14 cellular contexts compared by ENCODE assay signal in the genomic region with DNA sequence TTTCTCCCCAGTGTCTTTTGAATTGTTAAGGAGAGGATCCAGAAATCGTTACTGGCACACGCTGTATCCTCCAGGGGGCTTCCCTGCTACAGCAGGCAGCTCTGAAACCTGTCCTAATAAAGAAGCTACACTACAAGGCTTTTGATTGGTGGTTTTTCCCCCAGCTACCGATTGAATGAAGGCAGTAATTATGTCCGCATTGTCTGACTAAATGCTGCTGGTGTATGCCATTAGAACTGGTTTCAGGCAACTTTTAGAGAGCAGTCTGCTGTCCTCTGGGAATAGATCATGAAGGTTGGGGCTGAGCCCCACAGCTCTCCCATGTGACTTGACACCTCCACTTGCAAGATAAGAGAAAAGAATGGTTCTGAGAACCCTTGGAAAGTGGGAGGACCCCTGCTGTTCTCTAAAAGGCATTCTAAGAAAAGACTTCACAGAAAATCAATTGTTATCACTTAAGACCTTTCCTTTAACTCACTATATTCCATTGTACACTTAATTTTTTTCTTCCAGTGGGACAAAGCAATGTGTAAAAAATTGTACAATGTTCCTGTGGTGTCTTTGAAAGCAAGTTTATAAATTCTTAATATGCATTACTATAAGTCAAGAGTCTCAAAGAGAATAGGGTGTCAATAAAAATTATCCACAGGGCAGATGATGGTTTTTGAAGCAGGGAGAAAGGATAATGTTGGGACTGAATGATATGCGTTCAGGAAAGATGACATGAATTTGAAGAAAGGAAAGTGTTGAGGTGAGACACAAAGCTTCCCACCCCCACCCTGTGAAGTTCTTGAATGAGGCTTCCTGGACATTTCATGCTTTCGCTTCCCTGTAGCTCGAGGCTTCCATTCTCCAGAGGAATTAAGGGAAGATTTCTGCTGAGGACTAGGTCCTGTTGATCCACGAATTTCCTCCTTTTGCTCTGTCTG. TPM values are rescaled to one million over a fixed set of nuclear protein-coding genes. Genes with fewer than 3 reads are reported as not detected.
DNase-seq lines count a peak whose midpoint lies in the region; ATAC-seq and TF ChIP-seq lines count a peak whose summit lies in the region.
"Had no signal": no experiment of that assay in that cellular context is flagged by ENCODE, and none has a peak within 500 bp of the region (broad histone marks: within the 10 kb centered on the region; RNA-seq: fewer than 3 reads in every experiment).

No MANE protein-coding gene starts in this region.

- peak; percentile 38 for DNase-seq in HEK293T (ENCODE audit: extremely low spot score)
- peak; percentile 4 for DNase-seq in NCI-H1417 treated with DMSO at 0.1 percent for 48 hours (lab: John Stamatoyannopoulos, UW)
- DNase-seq in WTC11 (ENCODE audit: low spot score): peak; percentile 20
- peak; percentile 97 for DNase-seq in mesendoderm
- no peak for DNase-seq in DMS153 treated with DMSO at 0.1 percent for 48 hours (lab: John Stamatoyannopoulos, UW; ENCODE audit: unreplicated experiment)
- no peak for DNase-seq in globus pallidus (ENCODE audit: low spot score)
- DNase-seq in islet precursor cell: no peak
- DNase-seq: activated CD4-positive, alpha-beta T cell treated with anti-CD3 and anti-CD28 coated beads, Interleukin-2, amount 50 U/mL, for 1 hour; activated naive CD4-positive, alpha-beta T cell treated with anti-CD3 and anti-CD28 coated beads, Interleukin-2, amount 10 ng/mL, durations not matched to agents 7 days and 5 days; NCI-H1694 treated with DMSO at 0.1 percent for 48 hours had no signal

- H3K36me3 ChIP-seq in mesendoderm (ENCODE audit: control insufficient read depth, insufficient read depth, low read length): no peaks in the 10 kb centered on the region

- no peak overlapping the region for H3K4ac ChIP-seq in mesendoderm (ENCODE audit: low read depth, low read length)

- H3K4me2 ChIP-seq in mesendoderm (ENCODE audit: low read length): no peak overlapping the region

- peaks cover 25% of the 10 kb centered on the region for H3K9me3 Mint-ChIP-seq in WTC11
- H3K9me3 Mint-ChIP-seq: activated naive CD4-positive, alpha-beta T cell treated with anti-CD3 and anti-CD28 coated beads, Interleukin-2, amount 10 ng/mL, durations not matched to agents 7 days and 5 days had no signal

- no peak for TF ChIP-seq CTCF in WTC11 (IDR thresholded peaks at IDR 0.05)

- peaks cover 10% of the 10 kb centered on the region for H3K4me1 ChIP-seq in mesendoderm (ENCODE audit: control insufficient read depth, low read depth, low read length)

- H3K27me3 Mint-ChIP-seq in WTC11 (ENCODE audit: low read depth): no peaks in the 10 kb centered on the region
- H3K27me3 Mint-ChIP-seq: dendritic cell treated with granulocyte-macrophage colony-stimulating factor and Interleukin-4, amounts not matched to agents 40 ng/mL and 50 ng/mL, for 4 days had no signal

- no peaks in the 10 kb centered on the region for H3K79me1 ChIP-seq in mesendoderm (ENCODE audit: low read length)

- no peaks in the 10 kb centered on the region for H3K27me3 ChIP-seq in mesendoderm (ENCODE audit: insufficient read depth, low read length, poor library complexity)

- WGBS in mesendoderm (ENCODE audit: extremely low coverage, insufficient coverage, low lambda C conversion rate): no CpG with 5 or more reads among the region's 8 CpGs

- CTCF ChIA-PET in HEK293T (lab: Yijun Ruan, JAX) (no interaction called here), WTC11 (lab: Charles Lee) (interaction anchor here (0.6 to 1.7 kb wide), 11 partner anchors 12 to 270 kb away, joined by 3 to 13 read pairs (median 4); partner anchors contain the start of gene PLCL2)

- no peak overlapping the region for H3K56ac ChIP-seq in mesendoderm (ENCODE audit: low read length)

- peak overlapping the region; percentile 41 for H2BK5ac ChIP-seq in mesendoderm (ENCODE audit: low read length)

- H3K79me2 ChIP-seq in mesendoderm (ENCODE audit: control insufficient read depth, insufficient read depth, low read length): no peaks in the 10 kb centered on the region

- peak overlapping the region; percentile 55 for H3K27ac ChIP-seq in mesendoderm (ENCODE audit: low read depth, low read length)
- H3K27ac ChIP-seq: SK-N-MC had no signal

- H3K4me3 Mint-ChIP-seq in WTC11: no peak overlapping the region
- H3K4me3 Mint-ChIP-seq: activated naive CD4-positive, alpha-beta T cell treated with anti-CD3 and anti-CD28 coated beads, Interleukin-2, amount 10 ng/mL, durations not matched to agents 7 days and 5 days; dendritic cell treated with granulocyte-macrophage colony-stimulating factor and Interleukin-4, amounts not matched to agents 40 ng/mL and 50 ng/mL, for 4 days had no signal

- no peak overlapping the region for H4K8ac ChIP-seq in mesendoderm (ENCODE audit: low read depth, low read length)

- peak overlapping the region; percentile 82 for H3K27ac Mint-ChIP-seq in WTC11
- H3K27ac Mint-ChIP-seq: activated naive CD4-positive, alpha-beta T cell treated with anti-CD3 and anti-CD28 coated beads, Interleukin-2, amount 10 ng/mL, durations not matched to agents 7 days and 5 days; dendritic cell treated with granulocyte-macrophage colony-stimulating factor and Interleukin-4, amounts not matched to agents 40 ng/mL and 50 ng/mL, for 4 days had no signal

- H3K4me1 Mint-ChIP-seq in WTC11: peaks cover 80% of the 10 kb centered on the region
- H3K4me1 Mint-ChIP-seq: activated naive CD4-positive, alpha-beta T cell treated with anti-CD3 and anti-CD28 coated beads, Interleukin-2, amount 10 ng/mL, durations not matched to agents 7 days and 5 days had no signal

- no peak overlapping the region for H3K23ac ChIP-seq in mesendoderm (ENCODE audit: low read length)

- no peak overlapping the region for H3K4me3 ChIP-seq in mesendoderm (ENCODE audit: low read length)
- H3K4me3 ChIP-seq: SK-N-MC had no signal

- H4K5ac ChIP-seq in mesendoderm (ENCODE audit: low read length): peak overlapping the region; percentile 21

- H2BK120ac ChIP-seq in mesendoderm (ENCODE audit: low read depth, low read length): no peak overlapping the region

- no peak overlapping the region for H2AK5ac ChIP-seq in mesendoderm (ENCODE audit: low read length)

- H3K18ac ChIP-seq in mesendoderm (ENCODE audit: low read length): peak overlapping the region; percentile 75

- peaks cover 33% of the 10 kb centered on the region for H3K36me3 Mint-ChIP-seq in WTC11
- H3K36me3 Mint-ChIP-seq: activated naive CD4-positive, alpha-beta T cell treated with anti-CD3 and anti-CD28 coated beads, Interleukin-2, amount 10 ng/mL, durations not matched to agents 7 days and 5 days had no signal

- no peak overlapping the region for H3K9ac ChIP-seq in mesendoderm (ENCODE audit: low read length)

- POLR2A ChIA-PET in HEK293T (lab: Yijun Ruan, JAX) (no interaction called here), WTC11 (lab: Charles Lee) (no interaction called here)

- peak; percentile 81 for ATAC-seq in WTC11

- H2BK15ac ChIP-seq in mesendoderm (replicated peaks; ENCODE audit: low read depth): no peak overlapping the region

TF ChIP-seq in HEK293T, 16 proteins besides CTCF, POLR2A, EP300 and RAD21:
- no peak for TF ChIP-seq SUZ12 (IDR thresholded peaks at IDR 0.05)
- no peak for TF ChIP-seq LEF1 (IDR thresholded peaks at IDR 0.05; ENCODE audit: borderline replicate concordance)
- TF ChIP-seq FOXK2 (IDR thresholded peaks at IDR 0.05): no peak
- no peak for TF ChIP-seq FOXA1 (IDR thresholded peaks at IDR 0.05)
- no peak for TF ChIP-seq NFRKB (IDR thresholded peaks at IDR 0.05)
- no peak for TF ChIP-seq HDGF (IDR thresholded peaks at IDR 0.05; ENCODE audit: borderline replicate concordance)
- TF ChIP-seq SP1 (IDR thresholded peaks at IDR 0.05): no peak
- TF ChIP-seq L3MBTL2 (conservative IDR thresholded peaks at IDR 0.05): no peak; the same call in 1 of the 2 replicates
- TF ChIP-seq ARNT (IDR thresholded peaks at IDR 0.05): no peak
- TF ChIP-seq, protein P1, sequence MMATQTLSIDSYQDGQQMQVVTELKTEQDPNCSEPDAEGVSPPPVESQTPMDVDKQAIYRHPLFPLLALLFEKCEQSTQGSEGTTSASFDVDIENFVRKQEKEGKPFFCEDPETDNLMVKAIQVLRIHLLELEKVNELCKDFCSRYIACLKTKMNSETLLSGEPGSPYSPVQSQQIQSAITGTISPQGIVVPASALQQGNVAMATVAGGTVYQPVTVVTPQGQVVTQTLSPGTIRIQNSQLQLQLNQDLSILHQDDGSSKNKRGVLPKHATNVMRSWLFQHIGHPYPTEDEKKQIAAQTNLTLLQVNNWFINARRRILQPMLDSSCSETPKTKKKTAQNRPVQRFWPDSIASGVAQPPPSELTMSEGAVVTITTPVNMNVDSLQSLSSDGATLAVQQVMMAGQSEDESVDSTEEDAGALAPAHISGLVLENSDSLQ (IDR thresholded peaks at IDR 0.05): no peak
- no peak for TF ChIP-seq CTBP1 (IDR thresholded peaks at IDR 0.05; ENCODE audit: borderline replicate concordance)
- TF ChIP-seq ZNF384 (IDR thresholded peaks at IDR 0.05): no peak
- TF ChIP-seq TARDBP (IDR thresholded peaks at IDR 0.05): no peak

TF ChIP-seq in WTC11, 78 proteins besides CTCF, POLR2A, EP300 and RAD21 (continues in another document):
- TF ChIP-seq ELF4 (CRISPR knock-in tag; IDR thresholded peaks at IDR 0.05; ENCODE audit: low read depth) (no peak), GRHL2 (CRISPR knock-in tag; IDR thresholded peaks at IDR 0.05; ENCODE audit: insufficient replicate concordance, severe bottlenecking) (no peak), OVOL2 (CRISPR knock-in tag; IDR thresholded peaks at IDR 0.05; ENCODE audit: borderline replicate concordance) (no peak), USF1 (CRISPR knock-in tag; IDR thresholded peaks at IDR 0.05) (peak; percentile 67)
- TF ChIP-seq, protein P2, sequence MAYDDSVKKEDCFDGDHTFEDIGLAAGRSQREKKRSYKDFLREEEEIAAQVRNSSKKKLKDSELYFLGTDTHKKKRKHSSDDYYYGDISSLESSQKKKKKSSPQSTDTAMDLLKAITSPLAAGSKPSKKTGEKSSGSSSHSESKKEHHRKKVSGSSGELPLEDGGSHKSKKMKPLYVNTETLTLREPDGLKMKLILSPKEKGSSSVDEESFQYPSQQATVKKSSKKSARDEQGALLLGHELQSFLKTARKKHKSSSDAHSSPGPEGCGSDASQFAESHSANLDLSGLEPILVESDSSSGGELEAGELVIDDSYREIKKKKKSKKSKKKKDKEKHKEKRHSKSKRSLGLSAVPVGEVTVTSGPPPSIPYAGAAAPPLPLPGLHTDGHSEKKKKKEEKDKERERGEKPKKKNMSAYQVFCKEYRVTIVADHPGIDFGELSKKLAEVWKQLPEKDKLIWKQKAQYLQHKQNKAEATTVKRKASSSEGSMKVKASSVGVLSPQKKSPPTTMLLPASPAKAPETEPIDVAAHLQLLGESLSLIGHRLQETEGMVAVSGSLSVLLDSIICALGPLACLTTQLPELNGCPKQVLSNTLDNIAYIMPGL (CRISPR knock-in tag; IDR thresholded peaks at IDR 0.05): no peak

RNA-seq across cellular contexts. Expression of gene DAZL, which starts 53.0 kb away (rescaled TPM):
- 3.3 to 4.3 TPM (median 3.9 TPM) in 3 replicates for total RNA-seq in WTC11 (2021)
- polyA plus RNA-seq in mesendoderm (2013, experiment 1 of 2): 0.22 TPM
- 0.41 TPM for polyA plus RNA-seq in mesendoderm (2013, experiment 2 of 2)
- total RNA-seq: skeletal muscle tissue, urinary bladder had no signal
- polyA plus RNA-seq: urinary bladder had no signal

Comparison
In these comparisons a context has a peak if more than half of its experiments do, and no peak if none do; other contexts are left out.
1. DNase-seq: peak in HEK293T (single experiment), NCI-H1417 treated with DMSO at 0.1 percent for 48 hours (single experiment), WTC11 (single experiment) and mesendoderm (single experiment); none in DMS153 treated with DMSO at 0.1 percent for 48 hours (single experiment), globus pallidus (single experiment) and islet precursor cell (single experiment).